16 cellular contexts compared by ENCODE assay signal in the genomic region with DNA sequence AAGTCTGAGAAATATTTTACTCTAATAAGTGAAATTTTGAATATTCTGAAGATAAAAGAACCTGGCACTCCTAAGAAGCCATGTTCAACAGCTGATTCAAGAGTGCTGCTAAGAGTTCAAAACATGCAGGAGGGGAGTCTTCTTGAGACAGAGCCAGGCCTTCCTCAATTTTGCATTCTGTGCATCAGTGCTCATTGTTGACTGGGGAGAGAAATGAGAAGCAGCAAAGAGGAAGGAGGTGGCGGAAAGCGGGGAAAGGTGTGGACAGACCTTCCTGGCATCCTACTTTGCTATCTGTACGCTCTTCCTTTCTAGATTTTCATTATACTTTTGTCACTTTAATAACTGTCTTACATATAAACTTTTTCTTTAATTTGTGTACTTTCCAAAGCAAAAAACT. TPM values are rescaled to one million over a fixed set of nuclear protein-coding genes. Genes with fewer than 3 reads are reported as not detected.
DNase-seq lines count a peak whose midpoint lies in the region; ATAC-seq, FAIRE-seq and TF ChIP-seq lines count a peak whose summit lies in the region.
"Had no signal": no experiment of that assay in that cellular context is flagged by ENCODE, and none has a peak within 500 bp of the region (broad histone marks: within the 10 kb centered on the region; RNA-seq: fewer than 3 reads in every experiment).

No MANE protein-coding gene starts in this region.

- H4K20me1 ChIP-seq in astrocyte (ENCODE audit: insufficient read depth, low read length) (no peaks in the 10 kb centered on the region), SK-N-SH (ENCODE audit: insufficient read depth) (no peaks in the 10 kb centered on the region)

- peak; percentile 31 to 35 for DNase-seq in Kasumi-1 (lab: John Stamatoyannopoulos, UW)
- DNase-seq in astrocyte (ENCODE audit: low read depth): no peak
- DNase-seq in memory B cell (ENCODE audit: low spot score in 2 of 2): no peak
- DNase-seq in SK-N-SH: no peak
- no peak for DNase-seq in hippocampal formation (lab: John Stamatoyannopoulos, UW)
- DNase-seq in activated CD8-positive, alpha-beta memory T cell treated with anti-CD3 and anti-CD28 coated beads, Interleukin-2, amount 10 ng/mL, durations not matched to agents 7 days and 5 days: no peak
- DNase-seq in activated CD4-positive, alpha-beta T cell treated with anti-CD3 and anti-CD28 coated beads, Interleukin-2, amount 10 ng/mL, durations not matched to agents 7 days and 5 days: no peak
- DNase-seq: activated naive CD4-positive, alpha-beta T cell; NCI-H1092; NCI-H524 treated with DMSO at 0.1 percent for 48 hours had no signal

- no peaks in the 10 kb centered on the region for H3K27me3 Mint-ChIP-seq in astrocyte (ENCODE audit: low read depth, unreplicated experiment)
- no peaks in the 10 kb centered on the region for H3K27me3 Mint-ChIP-seq in memory B cell
- H3K27me3 Mint-ChIP-seq in activated CD8-positive, alpha-beta memory T cell treated with anti-CD3 and anti-CD28 coated beads, Interleukin-2, amount 10 ng/mL, durations not matched to agents 7 days and 5 days: peaks cover 33% of the 10 kb centered on the region
- H3K27me3 Mint-ChIP-seq in activated CD4-positive, alpha-beta T cell treated with anti-CD3 and anti-CD28 coated beads, Interleukin-2, amount 10 ng/mL, durations not matched to agents 7 days and 5 days: peaks cover 4% of the 10 kb centered on the region

- peaks cover 5% of the 10 kb centered on the region for H3K4me1 ChIP-seq in astrocyte (ENCODE audit: insufficient read depth, low read length)
- H3K4me1 ChIP-seq in SK-N-SH (ENCODE audit: control insufficient read depth in 1 of 2, insufficient read depth in 2 of 2, low read depth in 1 of 2, low read length in 1 of 2): peaks cover 0 to 2% of the 10 kb centered on the region in 2 experiments; a peak in 1 of 4 replicates

- ATAC-seq in memory B cell (ENCODE audit: low read depth): peak; percentile 48
- ATAC-seq in activated CD8-positive, alpha-beta memory T cell treated with anti-CD3 and anti-CD28 coated beads, Interleukin-2, amount 10 ng/mL, durations not matched to agents 7 days and 5 days: no peak

- peak overlapping the region; percentile 6 for H3K27ac ChIP-seq in astrocyte (ENCODE audit: low read depth, low read length)
- H3K27ac ChIP-seq in temporal lobe (ENCODE audit: low read depth, low read length): peak overlapping the region; percentile 54
- no peak overlapping the region for H3K27ac ChIP-seq in SK-N-SH (ENCODE audit: low read depth in 2 of 2, low read length in 1 of 2)
- H3K27ac ChIP-seq: epithelial cell of prostate had no signal

- no peak for TF ChIP-seq EP300 in SK-N-SH (IDR thresholded peaks at IDR 0.05; ENCODE audit: borderline replicate concordance in 1 of 2, low read depth in 1 of 2, low read length in 1 of 2)

- H3K4me2 ChIP-seq in astrocyte (ENCODE audit: low read length) (no peak overlapping the region), SK-N-SH (no peak overlapping the region)

- WGBS in SK-N-SH (ENCODE audit: low lambda C conversion rate): 96% methylated on average over 3 of the region's 3 CpGs

- FAIRE-seq in astrocyte (lab: Jason Lieb, UNC): no peak
- FAIRE-seq: colon had no signal

- no peak overlapping the region for H3K27ac Mint-ChIP-seq in astrocyte (ENCODE audit: unreplicated experiment)
- peak overlapping the region; percentile 19 for H3K27ac Mint-ChIP-seq in memory B cell
- no peak overlapping the region for H3K27ac Mint-ChIP-seq in activated CD8-positive, alpha-beta memory T cell treated with anti-CD3 and anti-CD28 coated beads, Interleukin-2, amount 10 ng/mL, durations not matched to agents 7 days and 5 days
- no peak overlapping the region for H3K27ac Mint-ChIP-seq in activated CD4-positive, alpha-beta T cell treated with anti-CD3 and anti-CD28 coated beads, Interleukin-2, amount 10 ng/mL, durations not matched to agents 7 days and 5 days
- H3K27ac Mint-ChIP-seq: nephron had no signal

- no peak overlapping the region for H3K4me3 ChIP-seq in astrocyte (ENCODE audit: insufficient read depth, low read depth, low read length)
- H3K4me3 ChIP-seq in SK-N-SH (ENCODE audit: low read depth in 2 of 2, low read length in 1 of 2): no peak overlapping the region
- H3K4me3 ChIP-seq: lung had no signal

- H2AFZ ChIP-seq in astrocyte (ENCODE audit: low read depth, low read length): no peak overlapping the region
- no peak overlapping the region for H2AFZ ChIP-seq in SK-N-SH (ENCODE audit: low read depth)

- H3K79me2 ChIP-seq in astrocyte (ENCODE audit: insufficient read depth, low read length) (no peaks in the 10 kb centered on the region), SK-N-SH (ENCODE audit: insufficient read depth) (no peaks in the 10 kb centered on the region; the same call in 1 of the 2 replicates)

- H3F3A ChIP-seq in SK-N-SH (replicated peaks; ENCODE audit: insufficient read depth): no peaks in the 10 kb centered on the region

- H3K4me3 Mint-ChIP-seq in astrocyte (ENCODE audit: unreplicated experiment) (no peak overlapping the region), memory B cell (no peak overlapping the region)
- no peak overlapping the region for H3K4me3 Mint-ChIP-seq in activated CD8-positive, alpha-beta memory T cell treated with anti-CD3 and anti-CD28 coated beads, Interleukin-2, amount 10 ng/mL, durations not matched to agents 7 days and 5 days
- no peak overlapping the region for H3K4me3 Mint-ChIP-seq in activated CD4-positive, alpha-beta T cell treated with anti-CD3 and anti-CD28 coated beads, Interleukin-2, amount 10 ng/mL, durations not matched to agents 7 days and 5 days
- H3K4me3 Mint-ChIP-seq: nephron had no signal

- H3K36me3 ChIP-seq in astrocyte (ENCODE audit: insufficient read depth, low read length) (peaks cover 9% of the 10 kb centered on the region), SK-N-SH (replicated peaks in 1 of 2; ENCODE audit: control insufficient read depth in 1 of 2, insufficient read depth in 2 of 2, low read length in 1 of 2) (peaks cover 0 to 17% of the 10 kb centered on the region in 2 experiments)

- H3K9ac ChIP-seq in astrocyte (ENCODE audit: low read length) (no peak overlapping the region), SK-N-SH (no peak overlapping the region)

- TF ChIP-seq CTCF in astrocyte (IDR thresholded peaks at IDR 0.05; ENCODE audit: insufficient read depth, low read depth, low read length) (no peak), SK-N-SH (IDR thresholded peaks at IDR 0.05) (no peak)

- H3K4me1 Mint-ChIP-seq in astrocyte (ENCODE audit: low read depth, unreplicated experiment): no peaks in the 10 kb centered on the region
- H3K4me1 Mint-ChIP-seq in memory B cell: peaks cover 13% of the 10 kb centered on the region
- H3K4me1 Mint-ChIP-seq in activated CD8-positive, alpha-beta memory T cell treated with anti-CD3 and anti-CD28 coated beads, Interleukin-2, amount 10 ng/mL, durations not matched to agents 7 days and 5 days: peaks cover 5% of the 10 kb centered on the region
- no peaks in the 10 kb centered on the region for H3K4me1 Mint-ChIP-seq in activated CD4-positive, alpha-beta T cell treated with anti-CD3 and anti-CD28 coated beads, Interleukin-2, amount 10 ng/mL, durations not matched to agents 7 days and 5 days
- H3K4me1 Mint-ChIP-seq: nephron had no signal

- H3K9me3 Mint-ChIP-seq in astrocyte (ENCODE audit: unreplicated experiment): no peaks in the 10 kb centered on the region
- H3K9me3 Mint-ChIP-seq in memory B cell: no peaks in the 10 kb centered on the region
- H3K9me3 Mint-ChIP-seq in activated CD8-positive, alpha-beta memory T cell treated with anti-CD3 and anti-CD28 coated beads, Interleukin-2, amount 10 ng/mL, durations not matched to agents 7 days and 5 days (ENCODE audit: low read depth): no peaks in the 10 kb centered on the region
- no peaks in the 10 kb centered on the region for H3K9me3 Mint-ChIP-seq in activated CD4-positive, alpha-beta T cell treated with anti-CD3 and anti-CD28 coated beads, Interleukin-2, amount 10 ng/mL, durations not matched to agents 7 days and 5 days

- H3K36me3 Mint-ChIP-seq in astrocyte (ENCODE audit: low read depth, unreplicated experiment): peaks cover 14% of the 10 kb centered on the region
- peaks cover 27% of the 10 kb centered on the region for H3K36me3 Mint-ChIP-seq in memory B cell
- H3K36me3 Mint-ChIP-seq in activated CD8-positive, alpha-beta memory T cell treated with anti-CD3 and anti-CD28 coated beads, Interleukin-2, amount 10 ng/mL, durations not matched to agents 7 days and 5 days: no peaks in the 10 kb centered on the region
- H3K36me3 Mint-ChIP-seq in activated CD4-positive, alpha-beta T cell treated with anti-CD3 and anti-CD28 coated beads, Interleukin-2, amount 10 ng/mL, durations not matched to agents 7 days and 5 days (ENCODE audit: low read depth): no peaks in the 10 kb centered on the region

- CTCF ChIA-PET in SK-N-SH (lab: Yijun Ruan, JAX): no interaction called here
- CTCF ChIA-PET in activated CD8-positive, alpha-beta memory T cell treated with anti-CD3 and anti-CD28 coated beads, Interleukin-2, amount 10 ng/mL, durations not matched to agents 7 days and 5 days (lab: Charles Lee): no interaction called here
- CTCF ChIA-PET in activated CD4-positive, alpha-beta T cell treated with anti-CD3 and anti-CD28 coated beads, Interleukin-2, amount 10 ng/mL, durations not matched to agents 7 days and 5 days (lab: Charles Lee): no interaction called here

- H3K27me3 ChIP-seq in astrocyte (ENCODE audit: insufficient read depth, low read length) (no peaks in the 10 kb centered on the region), SK-N-SH (ENCODE audit: insufficient read depth) (no peaks in the 10 kb centered on the region)

- no peaks in the 10 kb centered on the region for H3K9me2 ChIP-seq in SK-N-SH

- no peaks in the 10 kb centered on the region for H3K9me3 ChIP-seq in astrocyte (ENCODE audit: insufficient read depth, low read depth, low read length)
- H3K9me3 ChIP-seq in SK-N-SH: peaks cover 8% of the 10 kb centered on the region; the same call in 1 of the 2 replicates

- no peak for TF ChIP-seq RAD21 in SK-N-SH (IDR thresholded peaks at IDR 0.05; ENCODE audit: low read length)

- POLR2A ChIA-PET in SK-N-SH (lab: Yijun Ruan, JAX): no interaction called here
- POLR2A ChIA-PET in activated CD4-positive, alpha-beta T cell treated with anti-CD3 and anti-CD28 coated beads, Interleukin-2, amount 10 ng/mL, durations not matched to agents 7 days and 5 days (lab: Charles Lee): no interaction called here

RNA-seq across cellular contexts. Expression of gene TXNDC2, which starts 29.7 kb away (rescaled TPM):
- 0.07 TPM in 1 of 2 replicates, not detected in the other for total RNA-seq in astrocyte
- under 0.01 TPM for total RNA-seq in temporal lobe
- 0.06 and 0.07 TPM in 2 replicates for polyA plus RNA-seq in SK-N-SH (2012; rRNA removed)
- 0.08 TPM in 2 replicates for polyA plus RNA-seq in SK-N-SH (2012; cell fraction: cytosol; rRNA removed)
- polyA plus RNA-seq in SK-N-SH (2012; cell fraction: nucleus; rRNA removed): 0.06 and 0.07 TPM in 2 replicates
- total RNA-seq in activated CD8-positive, alpha-beta memory T cell treated with anti-CD3 and anti-CD28 coated beads, Interleukin-2, amount 10 ng/mL, durations not matched to agents 7 days and 5 days: not detected
- not detected for total RNA-seq in activated CD4-positive, alpha-beta T cell treated with anti-CD3 and anti-CD28 coated beads, Interleukin-2, amount 10 ng/mL, durations not matched to agents 7 days and 5 days
- total RNA-seq: SK-MEL-5 had no signal

RNA-seq across cellular contexts. Expression of gene VAPA, which starts 57.7 kb away (rescaled TPM):
- total RNA-seq in astrocyte (176 and 181 TPM in 2 replicates), temporal lobe (99.6 TPM)
- 109 and 129 TPM in 2 replicates for polyA plus RNA-seq in SK-N-SH (2012; rRNA removed)
- polyA plus RNA-seq in SK-N-SH (2012; cell fraction: cytosol; rRNA removed): 167 and 214 TPM in 2 replicates
- 25.1 and 62.3 TPM in 2 replicates for polyA plus RNA-seq in SK-N-SH (2012; cell fraction: nucleus; rRNA removed)
- total RNA-seq in activated CD8-positive, alpha-beta memory T cell treated with anti-CD3 and anti-CD28 coated beads, Interleukin-2, amount 10 ng/mL, durations not matched to agents 7 days and 5 days: 100 to 1,000 TPM; 107 to 134 TPM
- total RNA-seq in activated CD4-positive, alpha-beta T cell treated with anti-CD3 and anti-CD28 coated beads, Interleukin-2, amount 10 ng/mL, durations not matched to agents 7 days and 5 days: 100 to 1,000 TPM; 124 to 168 TPM

Comparison
In these comparisons a context has a peak if more than half of its experiments do, and no peak if none do; other contexts are left out.
1. DNase-seq: peak in Kasumi-1 (2 of 2); none in astrocyte (single experiment), memory B cell (0 of 2), SK-N-SH (single experiment), hippocampal formation (0 of 2), activated CD8-positive, alpha-beta memory T cell treated with anti-CD3 and anti-CD28 coated beads, Interleukin-2, amount 10 ng/mL, durations not matched to agents 7 days and 5 days (single experiment) and activated CD4-positive, alpha-beta T cell treated with anti-CD3 and anti-CD28 coated beads, Interleukin-2, amount 10 ng/mL, durations not matched to agents 7 days and 5 days (single experiment).
2. H3K27ac ChIP-seq: peak in astrocyte (single experiment) and temporal lobe (single experiment); none in SK-N-SH (0 of 2).